ENCODE assay signal across 20 cellular contexts in genomic region chr3:18572809-18573208, GRCh38.
A peak's percentile ranks its signal among the peaks of the same experiment; 100 is the strongest.
DNase-seq lines count a peak whose midpoint lies in the region; ATAC-seq and TF ChIP-seq lines count a peak whose summit lies in the region.
"Had no signal": no experiment of that assay in that cellular context is flagged by ENCODE, and none has a peak within 500 bp of the region (broad histone marks: within the 10 kb centered on the region; RNA-seq: fewer than 3 reads in every experiment).

No MANE protein-coding gene starts in this region.

- H3K4me1 Mint-ChIP-seq in CD8-positive, alpha-beta T cell (ENCODE audit: low read depth) = peaks cover 5% of the 10 kb centered on the region

- no peak overlapping the region for H2BK15ac ChIP-seq in mesendoderm (replicated peaks; ENCODE audit: low read depth)

- H3K27me3 Mint-ChIP-seq in CD8-positive, alpha-beta T cell (ENCODE audit: low read depth) = no peaks in the 10 kb centered on the region
- H3K27me3 Mint-ChIP-seq: T-cell had no signal

- no peaks in the 10 kb centered on the region for H3K79me2 ChIP-seq in OCI-LY7 (ENCODE audit: insufficient read depth, low read depth, low read length)
- H3K79me2 ChIP-seq in mesendoderm (ENCODE audit: control insufficient read depth, insufficient read depth, low read length) = no peaks in the 10 kb centered on the region

- no peaks in the 10 kb centered on the region for H3K27me3 ChIP-seq in mesendoderm (ENCODE audit: insufficient read depth, low read length, poor library complexity)
- H3K27me3 ChIP-seq in CD8-positive, alpha-beta T cell (ENCODE audit: insufficient read depth, low read length) = no peaks in the 10 kb centered on the region
- H3K27me3 ChIP-seq: BLaER1 treated with 17β-estradiol and CSF1 and Interleukin-3, amounts not matched to agents 10 nM and 100 nM had no signal

- peaks cover 6 to 19% of the 10 kb centered on the region in 2 donors for H3K36me3 Mint-ChIP-seq in activated naive CD4-positive, alpha-beta T cell treated with anti-CD3 and anti-CD28 coated beads, Interleukin-2, amount 50 U/mL, for 72 hours
- H3K36me3 Mint-ChIP-seq in CD8-positive, alpha-beta T cell = no peaks in the 10 kb centered on the region

- H3K4me3 Mint-ChIP-seq in CD8-positive, alpha-beta T cell = no peak overlapping the region
- H3K4me3 Mint-ChIP-seq: CD8-positive, alpha-beta memory T cell; T-cell had no signal

- peaks cover 0 to 25% of the 10 kb centered on the region in 2 donors for H3K9me3 Mint-ChIP-seq in activated naive CD4-positive, alpha-beta T cell treated with anti-CD3 and anti-CD28 coated beads, Interleukin-2, amount 50 U/mL, for 72 hours
- H3K9me3 Mint-ChIP-seq in CD8-positive, alpha-beta T cell = no peaks in the 10 kb centered on the region
- H3K9me3 Mint-ChIP-seq: CD8-positive, alpha-beta memory T cell had no signal

- no peaks in the 10 kb centered on the region for H3K9me2 ChIP-seq in OCI-LY7 (ENCODE audit: insufficient read depth, low read length)

- intact Hi-C loops in OCI-LY7 (cut with micrococcal nuclease; ENCODE audit: unreplicated experiment) = no loop called here
- intact Hi-C loops in CD8-positive, alpha-beta T cell (cut with DNase I, micrococcal nuclease) = no loop called here

- no peak overlapping the region for H3K23ac ChIP-seq in mesendoderm (ENCODE audit: low read length)

- H3K4me2 ChIP-seq in OCI-LY7 (ENCODE audit: low read length) (no peak overlapping the region), mesendoderm (ENCODE audit: low read length) (no peak overlapping the region)
- H3K4me2 ChIP-seq: BLaER1 treated with 17β-estradiol and CSF1 and Interleukin-3, amounts not matched to agents 10 nM and 100 nM; PC-9 had no signal

- DNase-seq in NCI-H2196 (lab: John Stamatoyannopoulos, UW; ENCODE audit: unreplicated experiment) (peak; percentile 22), NCI-H2196 treated with DMSO at 0.1 percent for 48 hours (lab: John Stamatoyannopoulos, UW; ENCODE audit: unreplicated experiment) (no peak), OCI-LY7 (ENCODE audit: low spot score) (no peak), mesendoderm (no peak)
- no peak for DNase-seq in activated naive CD4-positive, alpha-beta T cell treated with anti-CD3 and anti-CD28 coated beads, Interleukin-2, amount 50 U/mL, for 72 hours (ENCODE audit: low spot score in 2 of 2)
- DNase-seq in activated naive CD4-positive, alpha-beta T cell treated with Interleukin-2 at 50 U/mL for 16 hours = no peak
- DNase-seq in stimulated activated CD4-positive, alpha-beta T cell treated with anti-CD3 and anti-CD28 coated beads, Interleukin-4, amount 100 ng/mL, for 1 hour = no peak
- no peak for DNase-seq in CD8-positive, alpha-beta T cell
- DNase-seq: CD8-positive, alpha-beta memory T cell; DMS79; NCI-H187 treated with DMSO at 0.1 percent for 48 hours; NCI-H345; NCI-H69; PC-9; SIG-M5; T-cell had no signal

- H3K36me3 ChIP-seq in OCI-LY7 (ENCODE audit: insufficient read depth, low read length) (no peaks in the 10 kb centered on the region), mesendoderm (ENCODE audit: control insufficient read depth, insufficient read depth, low read length) (no peaks in the 10 kb centered on the region)
- no peaks in the 10 kb centered on the region for H3K36me3 ChIP-seq in CD8-positive, alpha-beta T cell (ENCODE audit: insufficient read depth, low read length)
- H3K36me3 ChIP-seq: BLaER1 treated with 17β-estradiol and CSF1 and Interleukin-3, amounts not matched to agents 10 nM and 100 nM had no signal

- H4K20me1 ChIP-seq in OCI-LY7 (ENCODE audit: insufficient read depth, low read length) = no peaks in the 10 kb centered on the region
- H4K20me1 ChIP-seq: BLaER1 treated with 17β-estradiol and CSF1 and Interleukin-3, amounts not matched to agents 10 nM and 100 nM had no signal

- no peaks in the 10 kb centered on the region for H3K4me1 ChIP-seq in OCI-LY7 (ENCODE audit: insufficient read depth, low read length, poor library complexity, severe bottlenecking)
- no peaks in the 10 kb centered on the region for H3K4me1 ChIP-seq in mesendoderm (ENCODE audit: control insufficient read depth, low read depth, low read length)
- H3K4me1 ChIP-seq in CD8-positive, alpha-beta T cell (ENCODE audit: insufficient read depth, low read length) = no peaks in the 10 kb centered on the region

- H2AFZ ChIP-seq in OCI-LY7 (ENCODE audit: low read length) = peak overlapping the region; percentile 13; the same call in 1 of the 2 replicates
- H2AFZ ChIP-seq: PC-9 had no signal

- CTCF ChIA-PET in OCI-LY7 (lab: Charles Lee; ENCODE audit: unreplicated experiment) = no interaction called here
- CTCF ChIA-PET in CD8-positive, alpha-beta T cell (lab: Charles Lee) = interaction anchor here (0.8 to 5.8 kb wide), 2 partner anchors 14 to 187 kb away, joined by 3 to 36 read pairs; no protein-coding TSS in a partner anchor

- no peak overlapping the region for H3K18ac ChIP-seq in mesendoderm (ENCODE audit: low read length)

- no peaks in the 10 kb centered on the region for H3K79me1 ChIP-seq in mesendoderm (ENCODE audit: low read length)

- POLR2A ChIA-PET in OCI-LY7 (lab: Charles Lee) = interaction anchor here (1.0 kb wide), 1 partner anchor 8 kb away, joined by 3 read pairs; no protein-coding TSS in a partner anchor
- POLR2A ChIA-PET in CD8-positive, alpha-beta T cell (lab: Charles Lee) = interaction anchor here (1.2 kb wide), 1 partner anchor 12 kb away, joined by 3 read pairs; no protein-coding TSS in a partner anchor

- no peak overlapping the region for H3K56ac ChIP-seq in mesendoderm (ENCODE audit: low read length)

- no peak overlapping the region for H4K8ac ChIP-seq in mesendoderm (ENCODE audit: low read depth, low read length)

- no peak for TF ChIP-seq CTCF in OCI-LY7 (conservative IDR thresholded peaks at IDR 0.05; ENCODE audit: low read length)
- no peak for TF ChIP-seq CTCF in CD8-positive, alpha-beta T cell (IDR thresholded peaks at IDR 0.05)

- ATAC-seq in activated naive CD4-positive, alpha-beta T cell treated with anti-CD3 and anti-CD28 coated beads, Interleukin-2, amount 50 U/mL, for 72 hours = peak; percentile 64 to 95
- no peak for ATAC-seq in CD8-positive, alpha-beta T cell
- ATAC-seq: K562, SK-N-SH treated with all-trans-retinoic acid at 6 μM for 48 hours, T-cell had no signal

- no peaks in the 10 kb centered on the region for H3K9me3 ChIP-seq in OCI-LY7 (ENCODE audit: low read length)
- H3K9me3 ChIP-seq in CD8-positive, alpha-beta T cell (ENCODE audit: low read length) = no peaks in the 10 kb centered on the region

- H3K4ac ChIP-seq in mesendoderm (ENCODE audit: low read depth, low read length) = no peak overlapping the region

- no peak overlapping the region for H2AK5ac ChIP-seq in mesendoderm (ENCODE audit: low read length)

- BruUV-seq in OCI-LY7 (replicated peaks; lab: Mats Ljungman, UMichigan) = no TSS peak

- no peak overlapping the region for H3K4me3 ChIP-seq in OCI-LY7 (ENCODE audit: low read depth, low read length, poor library complexity, severe bottlenecking)
- H3K4me3 ChIP-seq in mesendoderm (ENCODE audit: low read length) = no peak overlapping the region
- H3K4me3 ChIP-seq in CD8-positive, alpha-beta T cell (ENCODE audit: low read depth, low read length) = no peak overlapping the region
- H3K4me3 ChIP-seq: BLaER1 treated with 17β-estradiol and CSF1 and Interleukin-3, amounts not matched to agents 10 nM and 100 nM; K562; PC-9 had no signal

- no peak overlapping the region for H2BK120ac ChIP-seq in mesendoderm (ENCODE audit: low read depth, low read length)

- H3K9ac ChIP-seq in mesendoderm (ENCODE audit: low read length) = no peak overlapping the region
- H3K9ac ChIP-seq: BLaER1 treated with 17β-estradiol and CSF1 and Interleukin-3, amounts not matched to agents 10 nM and 100 nM had no signal

- no peak overlapping the region for H4K5ac ChIP-seq in mesendoderm (ENCODE audit: low read length)

- H3K27ac Mint-ChIP-seq in activated naive CD4-positive, alpha-beta T cell treated with anti-CD3 and anti-CD28 coated beads, Interleukin-2, amount 50 U/mL, for 72 hours = no peak overlapping the region
- H3K27ac Mint-ChIP-seq in CD8-positive, alpha-beta T cell = no peak overlapping the region
- H3K27ac Mint-ChIP-seq: T-cell had no signal

- H3K27ac ChIP-seq in OCI-LY7 (ENCODE audit: low read depth, low read length, poor library complexity, severe bottlenecking) (no peak overlapping the region), mesendoderm (ENCODE audit: low read depth, low read length) (no peak overlapping the region)
- H3K27ac ChIP-seq in CD8-positive, alpha-beta T cell (ENCODE audit: low read depth, low read length) = no peak overlapping the region
- H3K27ac ChIP-seq: BLaER1 treated with 17β-estradiol and CSF1 and Interleukin-3, amounts not matched to agents 10 nM and 100 nM; PC-9; RWPE1 had no signal

- H2BK5ac ChIP-seq in mesendoderm (ENCODE audit: low read length) = no peak overlapping the region
